8 cellular contexts compared by ENCODE assay signal in the genomic region with DNA sequence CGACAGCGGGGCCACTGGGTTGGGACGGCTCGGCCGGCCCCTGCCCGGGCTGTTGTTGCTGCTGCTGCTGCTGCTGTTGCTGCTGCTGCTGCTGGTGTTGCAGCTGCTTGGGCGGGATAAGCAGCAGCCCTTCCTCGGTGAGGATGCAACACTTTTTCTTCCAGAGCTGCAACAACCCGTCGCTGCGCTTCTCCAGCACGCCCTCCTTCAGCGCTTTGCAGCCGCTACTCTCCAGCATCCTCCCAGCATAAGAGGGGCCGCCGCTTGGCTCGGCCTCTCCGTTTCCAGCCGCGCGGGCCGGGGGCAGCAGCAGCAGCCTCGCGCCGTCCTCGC. TPM values are rescaled to one million over a fixed set of nuclear protein-coding genes. Genes with fewer than 3 reads are reported as not detected.
DNase-seq lines count a peak whose midpoint lies in the region; ATAC-seq, FAIRE-seq and TF ChIP-seq lines count a peak whose summit lies in the region.

No MANE protein-coding gene starts in this region.

- H3K79me2 ChIP-seq in H9 (ENCODE audit: insufficient read depth, low read length) (peaks cover 11% of the 10 kb centered on the region; the same call in 1 of the 2 replicates), SK-N-SH (ENCODE audit: insufficient read depth) (peaks cover 48% of the 10 kb centered on the region)

- no peak overlapping the region for H3K18ac ChIP-seq in H9 (ENCODE audit: insufficient read length, low read depth, low read length)

- CTCF ChIA-PET in SK-N-SH (lab: Yijun Ruan, JAX) = interaction anchor here (0.9 to 12.5 kb wide), 17 partner anchors 10 to 546 kb away, joined by 3 to 166 read pairs (median 4); no protein-coding TSS in a partner anchor

- TF ChIP-seq CTCF in H9 (conservative IDR thresholded peaks at IDR 0.05) (no peak), SK-N-SH (IDR thresholded peaks at IDR 0.05) (no peak), fibroblast of pulmonary artery (IDR thresholded peaks at IDR 0.05; ENCODE audit: low read length, missing control alignments) (no peak)

- H3K27me3 ChIP-seq in CD4-positive, CD25-positive, alpha-beta regulatory T cell (ENCODE audit: control insufficient read depth, insufficient read depth, low read length) = no peaks in the 10 kb centered on the region
- H3K27me3 ChIP-seq in H9 (ENCODE audit: insufficient read depth, low read length) (no peaks in the 10 kb centered on the region), SK-N-SH (ENCODE audit: insufficient read depth) (no peaks in the 10 kb centered on the region), rectal smooth muscle tissue (ENCODE audit: control insufficient read depth, insufficient read depth, low read length) (no peaks in the 10 kb centered on the region)

- H3K23me2 ChIP-seq in H9 (ENCODE audit: insufficient read length, low read depth, low read length, poor library complexity, severe bottlenecking) = peaks cover 9% of the 10 kb centered on the region

- peak overlapping the region; percentile 84 for H3K4me3 ChIP-seq in CD4-positive, CD25-positive, alpha-beta regulatory T cell (ENCODE audit: low read depth, low read length)
- peak overlapping the region; percentile 80 to 91 for H3K4me3 ChIP-seq in SK-N-SH (ENCODE audit: low read depth in 2 of 2, low read length in 1 of 2)
- H3K4me3 ChIP-seq in fibroblast of pulmonary artery (replicated peaks; ENCODE audit: low read depth, low read length) = peak overlapping the region; percentile 94
- peak overlapping the region; percentile 78 for H3K4me3 ChIP-seq in rectal smooth muscle tissue (ENCODE audit: low read length)

- H3K36me3 ChIP-seq in CD4-positive, CD25-positive, alpha-beta regulatory T cell (ENCODE audit: control insufficient read depth, insufficient read depth, low read length) = no peaks in the 10 kb centered on the region
- H3K36me3 ChIP-seq in SK-N-SH (replicated peaks in 1 of 2; ENCODE audit: control insufficient read depth in 1 of 2, insufficient read depth in 2 of 2, low read length in 1 of 2) (peaks cover 14 to 28% of the 10 kb centered on the region in 2 experiments), rectal smooth muscle tissue (ENCODE audit: control insufficient read depth, insufficient read depth, low read length) (no peaks in the 10 kb centered on the region)

- no peak overlapping the region for H4K8ac ChIP-seq in H9 (replicated peaks; ENCODE audit: insufficient read length, low read depth, low read length)

- peak overlapping the region; percentile 51; the same call in 1 of the 2 replicates for H3K14ac ChIP-seq in H9 (ENCODE audit: insufficient read depth, low read length)

- no peaks in the 10 kb centered on the region for H3K79me1 ChIP-seq in H9 (ENCODE audit: insufficient read depth, low read depth, low read length, poor library complexity, severe bottlenecking)

- H3K9ac ChIP-seq in H9 (ENCODE audit: extremely low read depth, insufficient read length, low read length) (peak overlapping the region; percentile 73), SK-N-SH (peak overlapping the region; percentile 98), rectal smooth muscle tissue (ENCODE audit: low read length) (no peak overlapping the region)

- H2AK5ac ChIP-seq in H9 (ENCODE audit: insufficient read length, low read length) = no peak overlapping the region

- no peaks in the 10 kb centered on the region for H3K27me3 Mint-ChIP-seq in CD4-positive, CD25-positive, alpha-beta regulatory T cell
- H3K27me3 Mint-ChIP-seq in H9 (ENCODE audit: low read depth) = peaks cover 3% of the 10 kb centered on the region

- peaks cover 69% of the 10 kb centered on the region for H3F3A ChIP-seq in SK-N-SH (replicated peaks; ENCODE audit: insufficient read depth)

- FAIRE-seq in frontal cortex (lab: Jason Lieb, UNC) = no peak

- peaks cover 0 to 34% (median 27%) of the 10 kb centered on the region in 4 donors for H3K4me1 Mint-ChIP-seq in CD4-positive, CD25-positive, alpha-beta regulatory T cell
- peaks cover 38% of the 10 kb centered on the region in 2 experiments for H3K4me1 Mint-ChIP-seq in H9

- POLR2A ChIA-PET in SK-N-SH (lab: Yijun Ruan, JAX) = interaction anchor here (0.7 to 1.3 kb wide), 2 partner anchors 218 to 520 kb away, joined by 3 read pairs; partner anchors contain the start of gene KRR1

- no peaks in the 10 kb centered on the region for H4K20me1 ChIP-seq in H9 (ENCODE audit: control insufficient read depth, insufficient read depth, insufficient read length)
- peaks cover 10% of the 10 kb centered on the region; the same call in 1 of the 2 replicates for H4K20me1 ChIP-seq in SK-N-SH (ENCODE audit: insufficient read depth)

- H2AFZ ChIP-seq in H9 (ENCODE audit: low read length) (no peak overlapping the region), SK-N-SH (ENCODE audit: low read depth) (no peak overlapping the region; the same call in 1 of the 2 replicates)

- H3K9me3 ChIP-seq in CD4-positive, CD25-positive, alpha-beta regulatory T cell (ENCODE audit: control insufficient read depth in 2 of 2, low read length in 2 of 2) = no peaks in the 10 kb centered on the region
- H3K9me3 ChIP-seq in H9 (ENCODE audit: control insufficient read depth, low read depth, low read length) (no peaks in the 10 kb centered on the region), SK-N-SH (no peaks in the 10 kb centered on the region)

- H3K9me2 ChIP-seq in SK-N-SH = no peaks in the 10 kb centered on the region

- no peak overlapping the region for H4K5ac ChIP-seq in H9 (ENCODE audit: insufficient read length, low read depth, low read length)

- DNase-seq in CD4-positive, CD25-positive, alpha-beta regulatory T cell = peak in 1 of 3 donors; percentile 61
- DNase-seq in H9 (no peak), SK-N-SH (no peak), fibroblast of pulmonary artery (ENCODE audit: low read depth) (no peak), kidney tubule cell (ENCODE audit: low spot score) (no peak), frontal cortex (ENCODE audit: low spot score in 2 of 2) (no peak)
- no peak for DNase-seq in stimulated activated naive CD4-positive, alpha-beta T cell treated with Interleukin-2 at 50 U/mL for 16 hours (lab: John Stamatoyannopoulos, UW)

- no peak for TF ChIP-seq RAD21 in SK-N-SH (IDR thresholded peaks at IDR 0.05; ENCODE audit: low read length)

- H3T11ph ChIP-seq in H9 (ENCODE audit: low read length) = no peak overlapping the region

- peaks cover 0 to 2% (median 0%) of the 10 kb centered on the region in 7 donors for H3K9me3 Mint-ChIP-seq in CD4-positive, CD25-positive, alpha-beta regulatory T cell
- no peaks in the 10 kb centered on the region; a peak in 1 of 5 replicates for H3K9me3 Mint-ChIP-seq in H9

- no peak overlapping the region for H3K4ac ChIP-seq in H9 (ENCODE audit: low read depth, low read length)

- no peak overlapping the region for H3K56ac ChIP-seq in H9 (ENCODE audit: insufficient read length, low read depth, low read length)

- no CpG with 5 or more reads among the region's 26 CpGs for WGBS in H9 (ENCODE audit: extremely low coverage, insufficient read length, low lambda C conversion rate)
- 2% methylated on average over 6 of the region's 26 CpGs for WGBS in SK-N-SH (ENCODE audit: low lambda C conversion rate)

- H2BK15ac ChIP-seq in H9 (ENCODE audit: low read depth, low read length) = no peak overlapping the region

- no peak overlapping the region for H2BK120ac ChIP-seq in H9 (ENCODE audit: low read depth, low read length, poor library complexity, severe bottlenecking)

- ATAC-seq in CD4-positive, CD25-positive, alpha-beta regulatory T cell (ENCODE audit: low read depth in 2 of 2) = peak in 1 of 2 donors; percentile 10

- peak overlapping the region; percentile 71 to 88 (median 88) for H3K27ac Mint-ChIP-seq in CD4-positive, CD25-positive, alpha-beta regulatory T cell
- H3K27ac Mint-ChIP-seq in H9 = peak overlapping the region in 2 of 3 experiments; percentile 47 to 83; a peak in 3 of 7 replicates

- H2BK12ac ChIP-seq in H9 (ENCODE audit: insufficient read length, low read depth, low read length) = no peak overlapping the region

- H2BK5ac ChIP-seq in H9 (ENCODE audit: insufficient read length, low read length) = no peak overlapping the region

- no peak overlapping the region for H2BK20ac ChIP-seq in H9 (ENCODE audit: low read depth, low read length, poor library complexity, severe bottlenecking)

- no peak for TF ChIP-seq EP300 in SK-N-SH (IDR thresholded peaks at IDR 0.05; ENCODE audit: borderline replicate concordance in 1 of 2, low read depth in 1 of 2, low read length in 1 of 2)

- H3K36me3 Mint-ChIP-seq in CD4-positive, CD25-positive, alpha-beta regulatory T cell = no peaks in the 10 kb centered on the region
- peaks cover 5 to 47% (median 32%) of the 10 kb centered on the region in 3 experiments; a peak in 4 of 7 replicates for H3K36me3 Mint-ChIP-seq in H9 (ENCODE audit: insufficient read depth in 1 of 3, low read depth in 3 of 3)

- peak overlapping the region; percentile 54 for H3K4me2 ChIP-seq in H9 (ENCODE audit: insufficient read depth, insufficient read length, low read length)
- H3K4me2 ChIP-seq in SK-N-SH = peak overlapping the region; percentile 69

- peaks cover 33% of the 10 kb centered on the region for H3K4me1 ChIP-seq in CD4-positive, CD25-positive, alpha-beta regulatory T cell (ENCODE audit: control insufficient read depth, insufficient read depth, low read length, poor library complexity, severe bottlenecking)
- H3K4me1 ChIP-seq in H9 (ENCODE audit: insufficient read depth, low read length) (peaks cover 8% of the 10 kb centered on the region; the same call in 1 of the 2 replicates), SK-N-SH (ENCODE audit: control insufficient read depth in 1 of 2, insufficient read depth in 2 of 2, low read depth in 1 of 2, low read length in 1 of 2) (peaks cover 12 to 15% of the 10 kb centered on the region in 2 experiments), rectal smooth muscle tissue (ENCODE audit: control insufficient read depth, insufficient read depth, low read length) (peaks cover 6% of the 10 kb centered on the region)

- H3K4me3 Mint-ChIP-seq in CD4-positive, CD25-positive, alpha-beta regulatory T cell = peak overlapping the region; percentile 90 to 97 (median 92)
- H3K4me3 Mint-ChIP-seq in H9 = peak overlapping the region; percentile 98 to 99

- H4K91ac ChIP-seq in H9 (ENCODE audit: insufficient read length, low read depth, low read length) = no peak overlapping the region

- H3K23ac ChIP-seq in H9 (ENCODE audit: insufficient read length, low read depth, low read length) = no peak overlapping the region

- H3K27ac ChIP-seq in CD4-positive, CD25-positive, alpha-beta regulatory T cell (ENCODE audit: insufficient read depth, low read length, poor library complexity, severe bottlenecking) = peak overlapping the region; percentile 88
- H3K27ac ChIP-seq in H9 (ENCODE audit: insufficient read length, low read depth, low read length) = no peak overlapping the region
- peak overlapping the region; percentile 58 to 92 for H3K27ac ChIP-seq in SK-N-SH (ENCODE audit: low read depth in 2 of 2, low read length in 1 of 2)
- peak overlapping the region; percentile 95 for H3K27ac ChIP-seq in rectal smooth muscle tissue (ENCODE audit: low read depth, low read length)

RNA-seq across cellular contexts. Expression of gene PHLDA1, which starts 0.5 kb away (rescaled TPM):
- 42.0 TPM for total RNA-seq in CD4-positive, CD25-positive, alpha-beta regulatory T cell
- polyA plus RNA-seq in CD4-positive, CD25-positive, alpha-beta regulatory T cell = 1 to 10 TPM; 1.1 to 2.0 (median 1.5) TPM
- total RNA-seq in H9 (2021) = 106 TPM in 2 replicates
- polyA plus RNA-seq in SK-N-SH (2012; rRNA removed) = 21.6 and 26.2 TPM in 2 replicates
- 20.1 and 20.3 TPM in 2 replicates for polyA plus RNA-seq in SK-N-SH (2012; cell fraction: cytosol; rRNA removed)
- 19.8 and 24.5 TPM in 2 replicates for polyA plus RNA-seq in SK-N-SH (2012; cell fraction: nucleus; rRNA removed)
- 20.0 TPM for total RNA-seq in frontal cortex

RNA-seq across cellular contexts. Expression of gene NAP1L1, which starts 53.4 kb away (rescaled TPM):
- total RNA-seq in CD4-positive, CD25-positive, alpha-beta regulatory T cell = 592 TPM
- polyA plus RNA-seq in CD4-positive, CD25-positive, alpha-beta regulatory T cell = 100 to 1,000 TPM; 173 to 229 (median 206) TPM
- total RNA-seq in H9 (2021) = 988 and 1,012 TPM in 2 replicates
- polyA plus RNA-seq in SK-N-SH (2012; rRNA removed) = 193 and 197 TPM in 2 replicates
- polyA plus RNA-seq in SK-N-SH (2012; cell fraction: cytosol; rRNA removed) = 275 and 391 TPM in 2 replicates
- polyA plus RNA-seq in SK-N-SH (2012; cell fraction: nucleus; rRNA removed) = 122 and 161 TPM in 2 replicates
- total RNA-seq in frontal cortex = 144 TPM
